Comparison of ENCODE assay signal across 7 cellular contexts in the genomic region with DNA sequence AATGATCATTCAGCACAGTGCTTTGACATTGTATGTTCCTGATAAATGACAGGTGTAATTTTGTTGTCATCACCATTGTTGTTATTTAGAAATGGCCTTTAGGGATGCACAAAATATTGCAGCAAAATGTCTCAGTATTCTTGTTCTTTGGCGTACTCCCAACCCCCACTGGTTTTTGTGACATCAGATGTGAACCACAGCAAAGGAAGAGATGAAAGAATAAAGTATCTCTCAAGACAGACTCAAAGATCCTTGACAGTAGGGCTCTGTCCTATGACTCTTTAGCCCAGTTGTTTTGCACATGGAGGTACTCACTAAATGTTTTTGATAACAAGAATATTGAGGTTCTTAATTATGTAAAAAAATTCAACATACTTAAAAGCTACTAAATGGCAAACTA. TPM values are rescaled to one million over a fixed set of nuclear protein-coding genes. Genes with fewer than 3 reads are reported as not detected.
A peak's percentile ranks its signal among the peaks of the same experiment; 100 is the strongest.
DNase-seq lines count a peak whose midpoint lies in the region; ATAC-seq, FAIRE-seq and TF ChIP-seq lines count a peak whose summit lies in the region.
"Not testable (repeated sequence)": the region's sequence is repeated elsewhere in the genome, so short reads cannot be mapped to it uniquely, and the experiment has no call there.

No MANE protein-coding gene starts in this region.

- H3K4me3 Mint-ChIP-seq in CD4-positive, alpha-beta T cell; activated CD4-positive, alpha-beta T cell treated with anti-CD3 and anti-CD28 coated beads, Interleukin-2, amount 10 ng/mL, durations not matched to agents 7 days and 5 days; activated naive CD4-positive, alpha-beta T cell treated with anti-CD3 and anti-CD28 coated beads, Interleukin-2, amount 10 ng/mL, durations not matched to agents 7 days and 5 days: not testable (repeated sequence)

- H4K20me1 ChIP-seq in HepG2 (ENCODE audit: insufficient read depth, low read length), result not testable (repeated sequence)

- H3K9me3 Mint-ChIP-seq in CD4-positive, alpha-beta T cell; activated CD4-positive, alpha-beta T cell treated with anti-CD3 and anti-CD28 coated beads, Interleukin-2, amount 10 ng/mL, durations not matched to agents 7 days and 5 days; activated naive CD4-positive, alpha-beta T cell treated with anti-CD3 and anti-CD28 coated beads, Interleukin-2, amount 10 ng/mL, durations not matched to agents 7 days and 5 days: not testable (repeated sequence)

- ATAC-seq in CD4-positive, alpha-beta T cell (ENCODE audit: poor library complexity), result peak; percentile 97
- ATAC-seq in HepG2, result not testable (repeated sequence)

- H3K79me2 ChIP-seq in HepG2 (ENCODE audit: insufficient read depth, low read length), result not testable (repeated sequence)

- not testable (repeated sequence) for TF ChIP-seq RAD21 in HepG2 (CRISPR knock-in tag; IDR thresholded peaks at IDR 0.05)

- WGBS in HepG2 (ENCODE audit: low lambda C conversion rate), result 84% methylated on average over 1 of the region's 1 CpG

- peak overlapping the region; percentile 63 for H3K27ac Mint-ChIP-seq in CD4-positive, alpha-beta T cell
- H3K27ac Mint-ChIP-seq in activated CD4-positive, alpha-beta T cell treated with anti-CD3 and anti-CD28 coated beads, Interleukin-2, amount 10 ng/mL, durations not matched to agents 7 days and 5 days; activated naive CD4-positive, alpha-beta T cell treated with anti-CD3 and anti-CD28 coated beads, Interleukin-2, amount 10 ng/mL, durations not matched to agents 7 days and 5 days: not testable (repeated sequence)

- POLR2A ChIA-PET in CD4-positive, alpha-beta T cell (lab: Charles Lee); activated CD4-positive, alpha-beta T cell treated with anti-CD3 and anti-CD28 coated beads, Interleukin-2, amount 10 ng/mL, durations not matched to agents 7 days and 5 days (lab: Charles Lee); HepG2 (lab: Yijun Ruan, JAX): not testable (repeated sequence)

- intact Hi-C loops in CD4-positive, alpha-beta T cell (cut with DNase I, micrococcal nuclease), result loop anchor here in 1 of 2 experiments (10.0 kb wide), 1 partner anchor 50 kb away; no protein-coding TSS in a partner anchor
- intact Hi-C loops in HepG2 (cut with micrococcal nuclease; ENCODE audit: unreplicated experiment), result not testable (repeated sequence)

- H3K4me3 ChIP-seq in HepG2 (replicated peaks in 1 of 3; ENCODE audit: insufficient read depth in 1 of 3, low read depth in 2 of 3, low read length in 3 of 3), result not testable (repeated sequence)

- H3K27me3 Mint-ChIP-seq in CD4-positive, alpha-beta T cell; activated CD4-positive, alpha-beta T cell treated with anti-CD3 and anti-CD28 coated beads, Interleukin-2, amount 10 ng/mL, durations not matched to agents 7 days and 5 days; activated naive CD4-positive, alpha-beta T cell treated with anti-CD3 and anti-CD28 coated beads, Interleukin-2, amount 10 ng/mL, durations not matched to agents 7 days and 5 days: not testable (repeated sequence)

- H3K4me1 ChIP-seq in HepG2 (ENCODE audit: insufficient read depth, low read length), result peaks cover 14% of the 10 kb centered on the region

- not testable (repeated sequence) for H3K4me2 ChIP-seq in HepG2 (ENCODE audit: low read depth, low read length)

- H2AFZ ChIP-seq in HepG2 (ENCODE audit: low read length), result not testable (repeated sequence)

- not testable (repeated sequence) for H3K27ac ChIP-seq in CD4-positive, alpha-beta T cell (ENCODE audit: low read depth, low read length); HepG2 (ENCODE audit: extremely low read length, insufficient read depth, low read length)

- peak; percentile 74 for FAIRE-seq in GM12891 (lab: Jason Lieb, UNC)
- FAIRE-seq in HepG2 (lab: Jason Lieb, UNC), result peak; percentile 23

- not testable (repeated sequence) for H3K9me3 ChIP-seq in CD4-positive, alpha-beta T cell (ENCODE audit: control insufficient read depth, low read length); HepG2 (ENCODE audit: low read length)

- H3K4me1 Mint-ChIP-seq in CD4-positive, alpha-beta T cell (ENCODE audit: low read depth), result peaks cover 12% of the 10 kb centered on the region
- H3K4me1 Mint-ChIP-seq in activated CD4-positive, alpha-beta T cell treated with anti-CD3 and anti-CD28 coated beads, Interleukin-2, amount 10 ng/mL, durations not matched to agents 7 days and 5 days, result peaks cover 12% of the 10 kb centered on the region
- H3K4me1 Mint-ChIP-seq in activated naive CD4-positive, alpha-beta T cell treated with anti-CD3 and anti-CD28 coated beads, Interleukin-2, amount 10 ng/mL, durations not matched to agents 7 days and 5 days, result not testable (repeated sequence)

- not testable (repeated sequence) for TF ChIP-seq POLR2A in GM12891 (IDR thresholded peaks at IDR 0.05; ENCODE audit: low read depth, low read length); HepG2 (IDR thresholded peaks at IDR 0.05; ENCODE audit: insufficient read depth in 1 of 2, low read depth in 2 of 2, low read length in 2 of 2)

- not testable (repeated sequence) for TF ChIP-seq EP300 in HepG2 (IDR thresholded peaks at IDR 0.05; ENCODE audit: low read depth in 2 of 2, low read length in 2 of 2); HepG2 (CRISPR knock-in tag; IDR thresholded peaks at IDR 0.05; ENCODE audit: borderline replicate concordance)

- not testable (repeated sequence) for H3K27me3 ChIP-seq in CD4-positive, alpha-beta T cell (ENCODE audit: control insufficient read depth, insufficient read depth, low read length); HepG2 (ENCODE audit: control insufficient read depth in 1 of 2, insufficient read depth in 2 of 2, low read length in 2 of 2)

- not testable (repeated sequence) for BruUV-seq in HepG2 (replicated peaks; lab: Mats Ljungman, UMichigan)

- not testable (repeated sequence) for H3K36me3 ChIP-seq in HepG2 (replicated peaks in 1 of 2; ENCODE audit: control insufficient read depth in 1 of 2, insufficient read depth in 2 of 2, low read length in 2 of 2)

- H3K36me3 Mint-ChIP-seq in CD4-positive, alpha-beta T cell (ENCODE audit: low read depth); activated CD4-positive, alpha-beta T cell treated with anti-CD3 and anti-CD28 coated beads, Interleukin-2, amount 10 ng/mL, durations not matched to agents 7 days and 5 days (ENCODE audit: low read depth); activated naive CD4-positive, alpha-beta T cell treated with anti-CD3 and anti-CD28 coated beads, Interleukin-2, amount 10 ng/mL, durations not matched to agents 7 days and 5 days: not testable (repeated sequence)

- peak in 1 of 10 experiments; percentile 2 for DNase-seq in CD4-positive, alpha-beta T cell
- not testable (repeated sequence) for DNase-seq in GM12891 (ENCODE audit: insufficient read length, low spot score); HepG2 (ENCODE audit: low spot score)
- DNase-seq in SK-MEL-5 (ENCODE audit: low read depth, low spot score), result peak; percentile 26
- peak; percentile 49 for DNase-seq in activated CD4-positive, alpha-beta T cell treated with anti-CD3 and anti-CD28 coated beads, Interleukin-2, amount 10 ng/mL, durations not matched to agents 7 days and 5 days
- DNase-seq in activated naive CD4-positive, alpha-beta T cell treated with anti-CD3 and anti-CD28 coated beads, Interleukin-2, amount 10 ng/mL, durations not matched to agents 7 days and 5 days, result peak; percentile 24
- peak; percentile 24 for DNase-seq in central memory CD4-positive, alpha-beta T cell

- H3K9ac ChIP-seq in HepG2 (ENCODE audit: insufficient read depth, low read depth, low read length), result not testable (repeated sequence)

- TF ChIP-seq CTCF in CD4-positive, alpha-beta T cell (IDR thresholded peaks at IDR 0.05); HepG2 (CRISPR knock-in tag; IDR thresholded peaks at IDR 0.05): not testable (repeated sequence)

- CTCF ChIA-PET in CD4-positive, alpha-beta T cell (lab: Charles Lee); activated naive CD4-positive, alpha-beta T cell treated with anti-CD3 and anti-CD28 coated beads, Interleukin-2, amount 10 ng/mL, durations not matched to agents 7 days and 5 days (lab: Charles Lee); HepG2 (lab: Yijun Ruan, JAX; ENCODE audit: low intra/inter-chr PET ratio, low total read pairs): not testable (repeated sequence)
- CTCF ChIA-PET in activated CD4-positive, alpha-beta T cell treated with anti-CD3 and anti-CD28 coated beads, Interleukin-2, amount 10 ng/mL, durations not matched to agents 7 days and 5 days (lab: Charles Lee), result interaction anchor here (0.7 kb wide), 1 partner anchor 216 kb away, joined by 5 read pairs; no protein-coding TSS in a partner anchor

- in situ Hi-C loops in SK-MEL-5 (cut with HindIII; ENCODE audit: low pct_unique_long_range_greater_than_20kb, low sequenced_read_pairs); HepG2 (cut with HindIII; ENCODE audit: extremely low pct_ligation_motif_present, low pct_unique_long_range_greater_than_20kb): not testable (repeated sequence)

RNA-seq across cellular contexts. Expression of a gene that starts 59.5 kb away (rescaled TPM):
- 100 to 1,000 TPM; 448 to 465 TPM for total RNA-seq in CD4-positive, alpha-beta T cell
- polyA plus RNA-seq in GM12891 (2012; ENCODE audit: low read depth, missing spikeins), result 428 TPM
- 475 and 507 TPM in 2 replicates for total RNA-seq in SK-MEL-5 (2014; rRNA removed; shearing (Covaris generic))
- 366 and 403 TPM in 2 replicates for polyA plus RNA-seq in SK-MEL-5 (2015; cell fraction: cytosol; rRNA removed)
- polyA plus RNA-seq in SK-MEL-5 (2015; cell fraction: nucleus; rRNA removed), result 860 and 921 TPM in 2 replicates
- 100 to 1,000 TPM; 709 to 827 TPM for total RNA-seq in activated CD4-positive, alpha-beta T cell treated with anti-CD3 and anti-CD28 coated beads, Interleukin-2, amount 10 ng/mL, durations not matched to agents 7 days and 5 days
- 584 and 878 TPM in 2 replicates for total RNA-seq in HepG2 (2016; rRNA removed; fragmentation: Illumina TruSeq; extraction: Trizol)
- total RNA-seq in HepG2 (2016; cell fraction: cytosol; rRNA removed; fragmentation: Illumina TruSeq; extraction: Trizol; ENCODE audit: low read depth), result 61.2 and 63.8 TPM in 2 replicates
- 597 and 915 TPM in 2 replicates for total RNA-seq in HepG2 (2016; cell fraction: insoluble cytoplasmic fraction; rRNA removed; fragmentation: Illumina TruSeq; extraction: Trizol)
- 106 and 121 TPM in 2 replicates for total RNA-seq in HepG2 (2016; cell fraction: membrane; rRNA removed; fragmentation: Illumina TruSeq; extraction: Trizol)
- total RNA-seq in HepG2 (2016; cell fraction: nucleus; rRNA removed; fragmentation: Illumina TruSeq; extraction: Trizol), result 324 and 333 TPM in 2 replicates
- 71.6 and 115 TPM in 2 replicates for polyA plus RNA-seq in HepG2 (2011; rRNA removed)
- 48.0 and 59.3 TPM in 2 replicates for polyA plus RNA-seq in HepG2 (2011; cell fraction: cytosol; rRNA removed)
- polyA plus RNA-seq in HepG2 (2011; cell fraction: nucleus; rRNA removed), result 61.9 and 98.4 TPM in 2 replicates
- 207 and 262 TPM in 2 replicates for polyA plus RNA-seq in HepG2 (2012)
- 68.2 and 69.4 TPM in 2 replicates for polyA plus RNA-seq in HepG2 (2016; cell fraction: cytosol; fragmentation: Illumina TruSeq; extraction: Trizol; ENCODE audit: low read depth)
- 1,007 and 1,107 TPM in 2 replicates for polyA plus RNA-seq in HepG2 (2016; cell fraction: insoluble cytoplasmic fraction; fragmentation: Illumina TruSeq; extraction: Trizol; ENCODE audit: low read depth)
- polyA plus RNA-seq in HepG2 (2016; cell fraction: membrane; fragmentation: Illumina TruSeq; extraction: Trizol; ENCODE audit: low read depth), result 98.1 and 108 TPM in 2 replicates
- polyA plus RNA-seq in HepG2 (2016; cell fraction: nucleus; fragmentation: Illumina TruSeq; extraction: Trizol; ENCODE audit: insufficient read depth, low read depth), result 458 and 467 TPM in 2 replicates
- polyA minus RNA-seq in HepG2 (2011; rRNA and poly(A)+ RNA removed; ENCODE audit: low replicate concordance), result 9.9 and 20.1 TPM in 2 replicates
- 59.9 and 62.9 TPM in 2 replicates for polyA minus RNA-seq in HepG2 (2011; cell fraction: cytosol; rRNA and poly(A)+ RNA removed)
- polyA minus RNA-seq in HepG2 (2011; cell fraction: nucleus; rRNA and poly(A)+ RNA removed), result 145 and 175 TPM in 2 replicates
